Comparison of ENCODE assay signal across 1 cellular context in the genomic region with DNA sequence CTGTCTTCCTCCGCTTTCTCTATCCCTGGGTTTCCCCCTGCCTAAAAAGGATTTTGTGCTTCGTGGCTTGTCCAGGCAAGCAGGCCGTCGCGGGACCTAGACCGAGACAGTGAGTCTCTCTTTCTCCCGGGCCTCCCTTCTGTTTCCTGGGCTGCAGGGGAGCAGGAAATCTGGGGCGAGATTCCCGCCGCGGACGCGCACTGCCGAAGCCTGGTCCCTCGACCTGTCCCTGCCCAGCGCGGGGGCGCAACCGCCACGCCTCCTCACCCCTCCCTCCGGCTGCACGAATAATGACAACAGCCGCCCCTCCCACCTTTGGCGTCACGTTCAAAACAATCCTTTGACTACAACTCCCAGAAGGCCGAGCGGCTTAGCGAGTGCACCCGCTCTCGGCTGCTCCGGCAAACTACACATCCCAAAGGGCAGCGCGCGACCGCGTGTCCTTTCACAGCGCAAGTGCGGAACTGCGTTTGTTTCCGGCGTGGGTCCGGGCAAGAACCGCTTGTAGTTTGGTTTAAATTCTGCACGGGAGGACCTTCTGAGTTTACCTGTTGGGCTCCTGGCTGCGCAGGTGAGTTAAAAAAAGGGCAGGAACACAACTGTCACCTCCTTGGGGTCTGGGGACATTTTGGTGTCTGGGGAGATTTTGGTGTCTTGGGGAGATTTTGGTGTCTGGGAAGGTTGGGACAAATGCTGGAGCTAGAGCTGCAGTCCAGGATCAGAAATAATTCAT.
TF ChIP-seq lines count a peak whose summit lies in the region.

A gene (plus strand): TSS at position 473 of the 733 bp plus-strand sequence. CDS start 1,715 bp downstream, outside the sequence.

TF ChIP-seq in K562, 482 proteins besides CTCF, POLR2A, EP300 and RAD21 (continued from another document and continues in another):
- no peak for TF ChIP-seq SMC3 (conservative IDR thresholded peaks at IDR 0.05; ENCODE audit: insufficient read depth, low read depth, low read length)
- TF ChIP-seq ESRRB (CRISPR knock-in tag; IDR thresholded peaks at IDR 0.05; ENCODE audit: borderline replicate concordance): no peak
- TF ChIP-seq BDP1 (IDR thresholded peaks at IDR 0.05; ENCODE audit: insufficient read depth, insufficient read length): no peak
- TF ChIP-seq, protein P1, sequence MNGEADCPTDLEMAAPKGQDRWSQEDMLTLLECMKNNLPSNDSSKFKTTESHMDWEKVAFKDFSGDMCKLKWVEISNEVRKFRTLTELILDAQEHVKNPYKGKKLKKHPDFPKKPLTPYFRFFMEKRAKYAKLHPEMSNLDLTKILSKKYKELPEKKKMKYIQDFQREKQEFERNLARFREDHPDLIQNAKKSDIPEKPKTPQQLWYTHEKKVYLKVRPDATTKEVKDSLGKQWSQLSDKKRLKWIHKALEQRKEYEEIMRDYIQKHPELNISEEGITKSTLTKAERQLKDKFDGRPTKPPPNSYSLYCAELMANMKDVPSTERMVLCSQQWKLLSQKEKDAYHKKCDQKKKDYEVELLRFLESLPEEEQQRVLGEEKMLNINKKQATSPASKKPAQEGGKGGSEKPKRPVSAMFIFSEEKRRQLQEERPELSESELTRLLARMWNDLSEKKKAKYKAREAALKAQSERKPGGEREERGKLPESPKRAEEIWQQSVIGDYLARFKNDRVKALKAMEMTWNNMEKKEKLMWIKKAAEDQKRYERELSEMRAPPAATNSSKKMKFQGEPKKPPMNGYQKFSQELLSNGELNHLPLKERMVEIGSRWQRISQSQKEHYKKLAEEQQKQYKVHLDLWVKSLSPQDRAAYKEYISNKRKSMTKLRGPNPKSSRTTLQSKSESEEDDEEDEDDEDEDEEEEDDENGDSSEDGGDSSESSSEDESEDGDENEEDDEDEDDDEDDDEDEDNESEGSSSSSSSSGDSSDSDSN (IDR thresholded peaks at IDR 0.05; ENCODE audit: borderline replicate concordance in 1 of 2, low read depth in 2 of 2, low read length in 2 of 2): peak in 1 of 2 experiments; percentile 74; a peak in 2 of 4 replicates
- TF ChIP-seq ZNF408 (CRISPR knock-in tag; IDR thresholded peaks at IDR 0.05; ENCODE audit: low read depth): no peak
- TF ChIP-seq SNRNP70 (optimal IDR thresholded peaks at IDR 0.05; ENCODE audit: low read depth, low read length): no peak
- no peak for TF ChIP-seq ZNF79 (CRISPR knock-in tag; IDR thresholded peaks at IDR 0.05; ENCODE audit: low read depth)
- no peak for TF ChIP-seq TAF15 (IDR thresholded peaks at IDR 0.05; ENCODE audit: low read depth, low read length)
- no peak for TF ChIP-seq SMARCC2 (IDR thresholded peaks at IDR 0.05; ENCODE audit: low read depth)
- TF ChIP-seq FOXJ2 (tag; IDR thresholded peaks at IDR 0.05): peak; percentile 66; the same call in 1 of the 2 replicates
- TF ChIP-seq, protein P2, sequence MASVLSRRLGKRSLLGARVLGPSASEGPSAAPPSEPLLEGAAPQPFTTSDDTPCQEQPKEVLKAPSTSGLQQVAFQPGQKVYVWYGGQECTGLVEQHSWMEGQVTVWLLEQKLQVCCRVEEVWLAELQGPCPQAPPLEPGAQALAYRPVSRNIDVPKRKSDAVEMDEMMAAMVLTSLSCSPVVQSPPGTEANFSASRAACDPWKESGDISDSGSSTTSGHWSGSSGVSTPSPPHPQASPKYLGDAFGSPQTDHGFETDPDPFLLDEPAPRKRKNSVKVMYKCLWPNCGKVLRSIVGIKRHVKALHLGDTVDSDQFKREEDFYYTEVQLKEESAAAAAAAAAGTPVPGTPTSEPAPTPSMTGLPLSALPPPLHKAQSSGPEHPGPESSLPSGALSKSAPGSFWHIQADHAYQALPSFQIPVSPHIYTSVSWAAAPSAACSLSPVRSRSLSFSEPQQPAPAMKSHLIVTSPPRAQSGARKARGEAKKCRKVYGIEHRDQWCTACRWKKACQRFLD (CRISPR knock-in tag; IDR thresholded peaks at IDR 0.05): no peak
- TF ChIP-seq, protein P3, sequence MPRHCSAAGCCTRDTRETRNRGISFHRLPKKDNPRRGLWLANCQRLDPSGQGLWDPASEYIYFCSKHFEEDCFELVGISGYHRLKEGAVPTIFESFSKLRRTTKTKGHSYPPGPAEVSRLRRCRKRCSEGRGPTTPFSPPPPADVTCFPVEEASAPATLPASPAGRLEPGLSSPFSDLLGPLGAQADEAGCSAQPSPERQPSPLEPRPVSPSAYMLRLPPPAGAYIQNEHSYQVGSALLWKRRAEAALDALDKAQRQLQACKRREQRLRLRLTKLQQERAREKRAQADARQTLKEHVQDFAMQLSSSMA (CRISPR knock-in tag; IDR thresholded peaks at IDR 0.05): no peak
- peak; percentile 79 for TF ChIP-seq SPI1 (IDR thresholded peaks at IDR 0.05; ENCODE audit: borderline replicate concordance, low read depth, low read length)
- TF ChIP-seq, protein P4, sequence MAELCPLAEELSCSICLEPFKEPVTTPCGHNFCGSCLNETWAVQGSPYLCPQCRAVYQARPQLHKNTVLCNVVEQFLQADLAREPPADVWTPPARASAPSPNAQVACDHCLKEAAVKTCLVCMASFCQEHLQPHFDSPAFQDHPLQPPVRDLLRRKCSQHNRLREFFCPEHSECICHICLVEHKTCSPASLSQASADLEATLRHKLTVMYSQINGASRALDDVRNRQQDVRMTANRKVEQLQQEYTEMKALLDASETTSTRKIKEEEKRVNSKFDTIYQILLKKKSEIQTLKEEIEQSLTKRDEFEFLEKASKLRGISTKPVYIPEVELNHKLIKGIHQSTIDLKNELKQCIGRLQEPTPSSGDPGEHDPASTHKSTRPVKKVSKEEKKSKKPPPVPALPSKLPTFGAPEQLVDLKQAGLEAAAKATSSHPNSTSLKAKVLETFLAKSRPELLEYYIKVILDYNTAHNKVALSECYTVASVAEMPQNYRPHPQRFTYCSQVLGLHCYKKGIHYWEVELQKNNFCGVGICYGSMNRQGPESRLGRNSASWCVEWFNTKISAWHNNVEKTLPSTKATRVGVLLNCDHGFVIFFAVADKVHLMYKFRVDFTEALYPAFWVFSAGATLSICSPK (IDR thresholded peaks at IDR 0.05; ENCODE audit: borderline replicate concordance): no peak
- no peak for TF ChIP-seq ZNF224 (CRISPR knock-in tag; IDR thresholded peaks at IDR 0.05)
- TF ChIP-seq TGIF2 (CRISPR knock-in tag; IDR thresholded peaks at IDR 0.05): no peak
- 0 out of 2 replicates have a peak, but pooled peaks have one; percentile 57 for TF ChIP-seq ESRRA (IDR thresholded peaks at IDR 0.05; ENCODE audit: borderline replicate concordance, low read depth)
- TF ChIP-seq, protein P5, sequence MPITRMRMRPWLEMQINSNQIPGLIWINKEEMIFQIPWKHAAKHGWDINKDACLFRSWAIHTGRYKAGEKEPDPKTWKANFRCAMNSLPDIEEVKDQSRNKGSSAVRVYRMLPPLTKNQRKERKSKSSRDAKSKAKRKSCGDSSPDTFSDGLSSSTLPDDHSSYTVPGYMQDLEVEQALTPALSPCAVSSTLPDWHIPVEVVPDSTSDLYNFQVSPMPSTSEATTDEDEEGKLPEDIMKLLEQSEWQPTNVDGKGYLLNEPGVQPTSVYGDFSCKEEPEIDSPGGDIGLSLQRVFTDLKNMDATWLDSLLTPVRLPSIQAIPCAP (CRISPR knock-in tag; IDR thresholded peaks at IDR 0.05; ENCODE audit: borderline replicate concordance): no peak
- TF ChIP-seq CBFA2T3 (IDR thresholded peaks at IDR 0.05): no peak
- TF ChIP-seq, protein P6, sequence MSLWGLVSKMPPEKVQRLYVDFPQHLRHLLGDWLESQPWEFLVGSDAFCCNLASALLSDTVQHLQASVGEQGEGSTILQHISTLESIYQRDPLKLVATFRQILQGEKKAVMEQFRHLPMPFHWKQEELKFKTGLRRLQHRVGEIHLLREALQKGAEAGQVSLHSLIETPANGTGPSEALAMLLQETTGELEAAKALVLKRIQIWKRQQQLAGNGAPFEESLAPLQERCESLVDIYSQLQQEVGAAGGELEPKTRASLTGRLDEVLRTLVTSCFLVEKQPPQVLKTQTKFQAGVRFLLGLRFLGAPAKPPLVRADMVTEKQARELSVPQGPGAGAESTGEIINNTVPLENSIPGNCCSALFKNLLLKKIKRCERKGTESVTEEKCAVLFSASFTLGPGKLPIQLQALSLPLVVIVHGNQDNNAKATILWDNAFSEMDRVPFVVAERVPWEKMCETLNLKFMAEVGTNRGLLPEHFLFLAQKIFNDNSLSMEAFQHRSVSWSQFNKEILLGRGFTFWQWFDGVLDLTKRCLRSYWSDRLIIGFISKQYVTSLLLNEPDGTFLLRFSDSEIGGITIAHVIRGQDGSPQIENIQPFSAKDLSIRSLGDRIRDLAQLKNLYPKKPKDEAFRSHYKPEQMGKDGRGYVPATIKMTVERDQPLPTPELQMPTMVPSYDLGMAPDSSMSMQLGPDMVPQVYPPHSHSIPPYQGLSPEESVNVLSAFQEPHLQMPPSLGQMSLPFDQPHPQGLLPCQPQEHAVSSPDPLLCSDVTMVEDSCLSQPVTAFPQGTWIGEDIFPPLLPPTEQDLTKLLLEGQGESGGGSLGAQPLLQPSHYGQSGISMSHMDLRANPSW (CRISPR knock-in tag; IDR thresholded peaks at IDR 0.05): no peak
- no peak for TF ChIP-seq HNRNPL (IDR thresholded peaks at IDR 0.05; ENCODE audit: low read depth, low read length)
- no peak for TF ChIP-seq KLF6 (CRISPR knock-in tag; IDR thresholded peaks at IDR 0.05; ENCODE audit: borderline replicate concordance)
- no peak; the same call in 1 of the 2 replicates for TF ChIP-seq ZNF57 (CRISPR knock-in tag; IDR thresholded peaks at IDR 0.05)
- no peak for TF ChIP-seq ZNF174 (CRISPR knock-in tag; IDR thresholded peaks at IDR 0.05)
- TF ChIP-seq RBM25 (IDR thresholded peaks at IDR 0.05; ENCODE audit: low read depth, low read length, severe bottlenecking): peak; percentile 74
- TF ChIP-seq ASH1L (IDR thresholded peaks at IDR 0.05; ENCODE audit: borderline replicate concordance, low read depth, partially characterized antibody): no peak
- no peak for TF ChIP-seq ZFP30 (CRISPR knock-in tag; IDR thresholded peaks at IDR 0.05; ENCODE audit: borderline replicate concordance)
- TF ChIP-seq ZNF551 (CRISPR knock-in tag; IDR thresholded peaks at IDR 0.05): no peak
- TF ChIP-seq SAFB (IDR thresholded peaks at IDR 0.05; ENCODE audit: borderline replicate concordance, low read depth, low read length): no peak
- peak; percentile 46; the same call in 1 of the 2 replicates for TF ChIP-seq GTF2E2 (tag; IDR thresholded peaks at IDR 0.05)
- no peak for TF ChIP-seq ZNF282 (CRISPR knock-in tag; IDR thresholded peaks at IDR 0.05)
- TF ChIP-seq, protein P7, sequence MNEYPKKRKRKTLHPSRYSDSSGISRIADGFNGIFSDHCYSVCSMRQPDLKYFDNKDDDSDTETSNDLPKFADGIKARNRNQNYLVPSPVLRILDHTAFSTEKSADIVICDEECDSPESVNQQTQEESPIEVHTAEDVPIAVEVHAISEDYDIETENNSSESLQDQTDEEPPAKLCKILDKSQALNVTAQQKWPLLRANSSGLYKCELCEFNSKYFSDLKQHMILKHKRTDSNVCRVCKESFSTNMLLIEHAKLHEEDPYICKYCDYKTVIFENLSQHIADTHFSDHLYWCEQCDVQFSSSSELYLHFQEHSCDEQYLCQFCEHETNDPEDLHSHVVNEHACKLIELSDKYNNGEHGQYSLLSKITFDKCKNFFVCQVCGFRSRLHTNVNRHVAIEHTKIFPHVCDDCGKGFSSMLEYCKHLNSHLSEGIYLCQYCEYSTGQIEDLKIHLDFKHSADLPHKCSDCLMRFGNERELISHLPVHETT (CRISPR knock-in tag; conservative IDR thresholded peaks at IDR 0.05 in 1 of 2, IDR thresholded peaks at IDR 0.05 in 1 of 2): peak in 1 of 2 experiments; percentile 76; a peak in 1 of 4 replicates
- no peak for TF ChIP-seq PTRF (tag; IDR thresholded peaks at IDR 0.05)
- TF ChIP-seq PRPF4 (IDR thresholded peaks at IDR 0.05; ENCODE audit: insufficient read depth, low read depth, low read length, poor library complexity, severe bottlenecking): no peak
- no peak for TF ChIP-seq MYNN (IDR thresholded peaks at IDR 0.05)
- TF ChIP-seq MYNN (CRISPR knock-in tag; IDR thresholded peaks at IDR 0.05): no peak
- no peak for TF ChIP-seq PRMT5 (CRISPR knock-in tag; IDR thresholded peaks at IDR 0.05)
- peak; percentile 95 for TF ChIP-seq CREM (IDR thresholded peaks at IDR 0.05; ENCODE audit: low read depth)
- TF ChIP-seq MEF2A (IDR thresholded peaks at IDR 0.05; ENCODE audit: control insufficient read depth, low read depth, low read length): no peak
- TF ChIP-seq ZNF232 (CRISPR knock-in tag; IDR thresholded peaks at IDR 0.05): no peak
- TF ChIP-seq MCM2 (IDR thresholded peaks at IDR 0.05; ENCODE audit: low read depth): no peak
- TF ChIP-seq ZNF780A (CRISPR knock-in tag; IDR thresholded peaks at IDR 0.05): no peak
- no peak for TF ChIP-seq CBX2 (IDR thresholded peaks at IDR 0.05; ENCODE audit: insufficient read depth, low read length, poor library complexity, severe bottlenecking)
- TF ChIP-seq, protein P8, sequence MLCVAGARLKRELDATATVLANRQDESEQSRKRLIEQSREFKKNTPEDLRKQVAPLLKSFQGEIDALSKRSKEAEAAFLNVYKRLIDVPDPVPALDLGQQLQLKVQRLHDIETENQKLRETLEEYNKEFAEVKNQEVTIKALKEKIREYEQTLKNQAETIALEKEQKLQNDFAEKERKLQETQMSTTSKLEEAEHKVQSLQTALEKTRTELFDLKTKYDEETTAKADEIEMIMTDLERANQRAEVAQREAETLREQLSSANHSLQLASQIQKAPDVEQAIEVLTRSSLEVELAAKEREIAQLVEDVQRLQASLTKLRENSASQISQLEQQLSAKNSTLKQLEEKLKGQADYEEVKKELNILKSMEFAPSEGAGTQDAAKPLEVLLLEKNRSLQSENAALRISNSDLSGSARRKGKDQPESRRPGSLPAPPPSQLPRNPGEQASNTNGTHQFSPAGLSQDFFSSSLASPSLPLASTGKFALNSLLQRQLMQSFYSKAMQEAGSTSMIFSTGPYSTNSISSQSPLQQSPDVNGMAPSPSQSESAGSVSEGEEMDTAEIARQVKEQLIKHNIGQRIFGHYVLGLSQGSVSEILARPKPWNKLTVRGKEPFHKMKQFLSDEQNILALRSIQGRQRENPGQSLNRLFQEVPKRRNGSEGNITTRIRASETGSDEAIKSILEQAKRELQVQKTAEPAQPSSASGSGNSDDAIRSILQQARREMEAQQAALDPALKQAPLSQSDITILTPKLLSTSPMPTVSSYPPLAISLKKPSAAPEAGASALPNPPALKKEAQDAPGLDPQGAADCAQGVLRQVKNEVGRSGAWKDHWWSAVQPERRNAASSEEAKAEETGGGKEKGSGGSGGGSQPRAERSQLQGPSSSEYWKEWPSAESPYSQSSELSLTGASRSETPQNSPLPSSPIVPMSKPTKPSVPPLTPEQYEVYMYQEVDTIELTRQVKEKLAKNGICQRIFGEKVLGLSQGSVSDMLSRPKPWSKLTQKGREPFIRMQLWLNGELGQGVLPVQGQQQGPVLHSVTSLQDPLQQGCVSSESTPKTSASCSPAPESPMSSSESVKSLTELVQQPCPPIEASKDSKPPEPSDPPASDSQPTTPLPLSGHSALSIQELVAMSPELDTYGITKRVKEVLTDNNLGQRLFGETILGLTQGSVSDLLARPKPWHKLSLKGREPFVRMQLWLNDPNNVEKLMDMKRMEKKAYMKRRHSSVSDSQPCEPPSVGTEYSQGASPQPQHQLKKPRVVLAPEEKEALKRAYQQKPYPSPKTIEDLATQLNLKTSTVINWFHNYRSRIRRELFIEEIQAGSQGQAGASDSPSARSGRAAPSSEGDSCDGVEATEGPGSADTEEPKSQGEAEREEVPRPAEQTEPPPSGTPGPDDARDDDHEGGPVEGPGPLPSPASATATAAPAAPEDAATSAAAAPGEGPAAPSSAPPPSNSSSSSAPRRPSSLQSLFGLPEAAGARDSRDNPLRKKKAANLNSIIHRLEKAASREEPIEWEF (CRISPR knock-in tag; IDR thresholded peaks at IDR 0.05): no peak
- no peak for TF ChIP-seq DACH1 (IDR thresholded peaks at IDR 0.05; ENCODE audit: partially characterized antibody)
- no peak for TF ChIP-seq ZNF830 (CRISPR knock-in tag; IDR thresholded peaks at IDR 0.05)
